In genomic region chr19:48060381-48060780, GRCh38 we compare ENCODE assay signal across 35 cellular contexts. TPM values are rescaled to one million over a fixed set of nuclear protein-coding genes. Genes with fewer than 3 reads are reported as not detected.
"Had no signal": no experiment of that assay in that cellular context is flagged by ENCODE, and none has a peak within 500 bp of the region (broad histone marks: within the 10 kb centered on the region; RNA-seq: fewer than 3 reads in every experiment).

No MANE protein-coding gene starts in this region.

- H3K4me3 ChIP-seq: colonic mucosa, esophagus squamous epithelium, gastrocnemius medialis, heart right ventricle, left lung, lower lobe of right lung, mucosa of descending colon had no signal

- FAIRE-seq: endometrium, islet of Langerhans, keratinocyte had no signal

- H3K27me3 ChIP-seq: colonic mucosa, gastrocnemius medialis, heart right ventricle had no signal

- H3K36me3 ChIP-seq: colonic mucosa, esophagus squamous epithelium, left lung, lower lobe of right lung had no signal

- H3K9me3 Mint-ChIP-seq: dendritic cell treated with granulocyte-macrophage colony-stimulating factor and Interleukin-4, amounts not matched to agents 40 ng/mL and 50 ng/mL, for 4 days; effector memory CD8-positive, alpha-beta T cell; mesothelial cell of epicardium had no signal

- H3K9me3 ChIP-seq: colonic mucosa, esophagus squamous epithelium, gastrocnemius medialis, heart right ventricle, left lung, lower lobe of right lung, mucosa of descending colon had no signal

- H3K4me1 Mint-ChIP-seq: mesothelial cell of epicardium, naive B cell had no signal

- H3K27ac ChIP-seq: colonic mucosa, epithelial cell of prostate, esophagus squamous epithelium, gastrocnemius medialis, heart right ventricle, left lung, lower lobe of right lung had no signal

- H3K27ac Mint-ChIP-seq: dendritic cell treated with granulocyte-macrophage colony-stimulating factor and Interleukin-4, amounts not matched to agents 40 ng/mL and 50 ng/mL, for 4 days; effector memory CD8-positive, alpha-beta T cell; endodermal cell; mesothelial cell of epicardium; naive B cell had no signal

- H3K4me3 Mint-ChIP-seq: dendritic cell treated with granulocyte-macrophage colony-stimulating factor and Interleukin-4, amounts not matched to agents 40 ng/mL and 50 ng/mL, for 4 days; effector memory CD8-positive, alpha-beta T cell; endodermal cell; mesothelial cell of epicardium; naive B cell had no signal

- ATAC-seq: effector memory CD8-positive, alpha-beta T cell; esophagus mucosa; gastrocnemius medialis; heart right ventricle; left cardiac atrium; left lung; left ventricle myocardium superior; lower lobe of right lung; mucosa of descending colon had no signal

- H3K4me1 ChIP-seq: colonic mucosa, esophagus squamous epithelium, gastrocnemius medialis, heart right ventricle, left lung, lower lobe of right lung had no signal

- DNase-seq: colonic mucosa; cortex of kidney; effector CD8-positive, alpha-beta T cell; effector memory CD8-positive, alpha-beta T cell; endodermal cell; erythroblast; esophagus squamous epithelium; foreskin fibroblast; foreskin melanocyte; gastrocnemius medialis; glutamatergic neuron; head of caudate nucleus; heart right ventricle; hippocampal formation; left cardiac atrium; left lung; left ventricle myocardium superior; lower lobe of right lung; mesenchymal stem cell; mucosa of descending colon; naive B cell had no signal

- H3K36me3 Mint-ChIP-seq: mesothelial cell of epicardium had no signal

RNA-seq across cellular contexts. Expression of gene CABP5, which starts 16.5 kb away (rescaled TPM):
- total RNA-seq: colonic mucosa, dermis microvascular lymphatic vessel endothelial cell, endodermal cell, esophagus mucosa, esophagus squamous epithelium, gastrocnemius medialis, glomerular endothelial cell, heart right ventricle, kidney epithelial cell, left cardiac atrium, left lung, left ventricle myocardium superior, lower leg skin, lower lobe of right lung, lung microvascular endothelial cell, mesenteric fat pad, mesothelial cell of epicardium, mucosa of descending colon, myocyte had no signal
- polyA plus RNA-seq: heart right ventricle, keratinocyte had no signal
